ENCODE assay signal across 8 cellular contexts in the genomic region with DNA sequence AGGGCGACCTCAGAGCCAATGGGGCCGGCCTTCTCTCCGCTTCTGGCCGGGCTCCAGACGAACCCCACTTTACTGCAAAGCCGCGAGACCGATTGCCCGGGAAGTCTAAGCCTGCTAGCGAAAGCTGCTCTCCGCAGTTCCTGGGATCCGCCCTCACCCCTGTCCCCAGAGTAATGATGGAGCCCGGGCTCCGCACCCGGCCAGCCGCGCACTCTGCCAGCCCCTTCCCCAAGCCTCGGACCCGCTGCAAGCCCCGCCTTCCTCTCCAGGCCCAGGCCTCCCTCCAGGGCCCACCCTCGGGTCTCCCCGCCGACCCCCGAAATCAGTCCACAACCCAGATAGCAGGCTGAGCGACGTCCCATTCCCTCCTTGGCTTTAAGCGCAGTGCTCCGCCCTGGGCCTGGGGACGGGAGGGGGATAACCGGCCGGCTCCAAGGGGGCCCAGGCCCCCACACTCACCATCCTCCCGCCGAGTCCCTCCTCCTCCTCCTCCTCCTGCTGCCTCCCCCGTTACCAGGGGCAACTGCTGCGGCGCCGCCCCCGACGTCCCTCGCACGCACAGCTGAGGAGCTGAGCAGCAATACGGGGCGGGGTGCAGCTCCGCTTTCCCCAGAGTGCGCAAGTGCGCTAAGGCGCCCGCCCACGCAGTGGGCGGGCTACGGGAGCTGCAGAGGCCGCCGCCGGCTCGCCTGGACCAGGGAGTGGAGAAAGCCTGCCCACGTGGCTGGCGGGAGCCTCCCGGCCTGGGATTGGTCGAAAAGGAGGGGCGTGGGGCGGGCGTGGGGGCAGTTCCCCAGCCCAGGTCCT. TPM values are rescaled to one million over a fixed set of nuclear protein-coding genes. Genes with fewer than 3 reads are reported as not detected.
DNase-seq lines count a peak whose midpoint lies in the region; ATAC-seq, FAIRE-seq and TF ChIP-seq lines count a peak whose summit lies in the region.

A gene with protein sequence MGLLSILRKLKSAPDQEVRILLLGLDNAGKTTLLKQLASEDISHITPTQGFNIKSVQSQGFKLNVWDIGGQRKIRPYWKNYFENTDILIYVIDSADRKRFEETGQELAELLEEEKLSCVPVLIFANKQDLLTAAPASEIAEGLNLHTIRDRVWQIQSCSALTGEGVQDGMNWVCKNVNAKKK (minus strand): TSS at position 584 of the 807 bp plus-strand sequence. CDS start 122 bp downstream, at position 462.

- POLR2A ChIA-PET in activated naive CD8-positive, alpha-beta T cell treated with anti-CD3 and anti-CD28 coated beads, Interleukin-2, amount 10 ng/mL, durations not matched to agents 7 days and 5 days (lab: Charles Lee), result interaction anchor here (0.5 to 3.6 kb wide), 22 partner anchors 12 to 644 kb away, joined by 3 to 40 read pairs (median 6); a partner anchor contains a TSS

- FAIRE-seq in pancreas (lab: Jason Lieb, UNC), result no peak

- peak within 1 kb of the TSS; percentile 89 for H3K27ac Mint-ChIP-seq in activated naive CD8-positive, alpha-beta T cell treated with anti-CD3 and anti-CD28 coated beads, Interleukin-2, amount 10 ng/mL, durations not matched to agents 7 days and 5 days

- intact Hi-C loops in Right ventricle myocardium superior (cut with DNase I), result no loop called here
- intact Hi-C loops in pancreas (cut with DNase I), result no loop called here
- intact Hi-C loops in tibial artery (cut with DNase I; ENCODE audit: low total_unique reads), result loop anchor here (5.0 to 10.0 kb wide), 2 partner anchors 67 to 651 kb away; a partner anchor contains a TSS

- H3K27me3 ChIP-seq in pancreas (no peaks in the 10 kb centered on the region), tibial artery (no peaks in the 10 kb centered on the region)

- no peaks in the 10 kb centered on the region for H3K27me3 Mint-ChIP-seq in activated naive CD8-positive, alpha-beta T cell treated with anti-CD3 and anti-CD28 coated beads, Interleukin-2, amount 10 ng/mL, durations not matched to agents 7 days and 5 days

- H3K27ac ChIP-seq in pancreas (peak within 1 kb of the TSS; percentile 66 to 77 (median 70)), tibial artery (peak within 1 kb of the TSS; percentile 87 to 90)

- H3K4me1 Mint-ChIP-seq in activated naive CD8-positive, alpha-beta T cell treated with anti-CD3 and anti-CD28 coated beads, Interleukin-2, amount 10 ng/mL, durations not matched to agents 7 days and 5 days, result peaks cover 44% of the 10 kb centered on the region

- 0% methylated on average over 57 to 62 of the region's 62 CpGs for WGBS in pancreas, 2 donors

- H3K9me3 Mint-ChIP-seq in activated naive CD8-positive, alpha-beta T cell treated with anti-CD3 and anti-CD28 coated beads, Interleukin-2, amount 10 ng/mL, durations not matched to agents 7 days and 5 days, result no peaks in the 10 kb centered on the region

- H3K4me1 ChIP-seq in pancreas, result peaks cover 0 to 13% (median 4%) of the 10 kb centered on the region in 3 donors
- H3K4me1 ChIP-seq in tibial artery, result peaks cover 0 to 20% (median 10%) of the 10 kb centered on the region in 4 donors

- H3K36me3 Mint-ChIP-seq in activated naive CD8-positive, alpha-beta T cell treated with anti-CD3 and anti-CD28 coated beads, Interleukin-2, amount 10 ng/mL, durations not matched to agents 7 days and 5 days, result peaks cover 8% of the 10 kb centered on the region

- H3K4me3 ChIP-seq in GM12865 (ENCODE audit: low read depth, low read length) (peak within 1 kb of the TSS; percentile 86), pancreas (peak within 1 kb of the TSS; percentile 75 to 92 (median 87)), tibial artery (peak within 1 kb of the TSS; percentile 96 to 98)

- DNase-seq in GM12865 (ENCODE audit: low read depth) (peak; percentile 99), NCI-H1105 treated with DMSO at 0.1 percent for 48 hours (lab: John Stamatoyannopoulos, UW) (peak; percentile 93), SKM-1 treated with dmso at 0.1 percent for 144 hours (lab: John Stamatoyannopoulos, UW; ENCODE audit: unreplicated experiment) (peak; percentile 99), Right ventricle myocardium superior (peak; percentile 99), pancreas (peak; percentile 97 to 99 (median 98)), tibial artery (peak; percentile 98 to 99)
- DNase-seq in activated naive CD8-positive, alpha-beta T cell treated with anti-CD3 and anti-CD28 coated beads, Interleukin-2, amount 10 ng/mL, durations not matched to agents 7 days and 5 days, result peak; percentile 93

- H3K4me3 Mint-ChIP-seq in activated naive CD8-positive, alpha-beta T cell treated with anti-CD3 and anti-CD28 coated beads, Interleukin-2, amount 10 ng/mL, durations not matched to agents 7 days and 5 days, result peak within 1 kb of the TSS; percentile 94

- H3K9me3 ChIP-seq in pancreas (no peaks in the 10 kb centered on the region), tibial artery (no peaks in the 10 kb centered on the region)

- TF ChIP-seq CTCF in GM12865 (IDR thresholded peaks at IDR 0.05; ENCODE audit: insufficient read depth, low read depth, low read length, missing control alignments) (peak; percentile 63), pancreas (IDR thresholded peaks at IDR 0.05) (peak in 2 of 4 donors; percentile 23 to 34), tibial artery (IDR thresholded peaks at IDR 0.05) (peak in 1 of 2 experiments; percentile 54)

- H3K36me3 ChIP-seq in pancreas, result no peaks in the 10 kb centered on the region
- no peaks in the 10 kb centered on the region for H3K36me3 ChIP-seq in tibial artery

- peak; percentile 86 for ATAC-seq in HG02642 (IDR thresholded peaks at IDR 0.05; ENCODE audit: poor library complexity, unreplicated experiment)
- ATAC-seq in activated naive CD8-positive, alpha-beta T cell treated with anti-CD3 and anti-CD28 coated beads, Interleukin-2, amount 10 ng/mL, durations not matched to agents 7 days and 5 days (ENCODE audit: low read depth), result peak; percentile 94
- peak; percentile 97 for ATAC-seq in Right ventricle myocardium superior (ENCODE audit: poor library complexity)
- peak; percentile 92 to 98 (median 94) for ATAC-seq in pancreas

RNA-seq across cellular contexts. Expression of the gene that starts here (rescaled TPM):
- total RNA-seq in activated naive CD8-positive, alpha-beta T cell treated with anti-CD3 and anti-CD28 coated beads, Interleukin-2, amount 10 ng/mL, durations not matched to agents 7 days and 5 days, result 1 to 10 TPM; 4.6 TPM
- 14.1 TPM for total RNA-seq in Right ventricle myocardium superior
- 1 to 10 TPM; 2.5 to 4.5 (median 3.1) TPM for total RNA-seq in pancreas
- polyA plus RNA-seq in pancreas, result 1 to 10 TPM; 2.4 to 8.0 TPM

Comparison
In these comparisons a context has a peak if more than half of its experiments do, and no peak if none do; other contexts are left out.
1. Peak in every context shown above with its lines: DNase-seq, ATAC-seq, H3K4me3 ChIP-seq and H3K27ac ChIP-seq.